25 cellular contexts compared by ENCODE assay signal in the genomic region with DNA sequence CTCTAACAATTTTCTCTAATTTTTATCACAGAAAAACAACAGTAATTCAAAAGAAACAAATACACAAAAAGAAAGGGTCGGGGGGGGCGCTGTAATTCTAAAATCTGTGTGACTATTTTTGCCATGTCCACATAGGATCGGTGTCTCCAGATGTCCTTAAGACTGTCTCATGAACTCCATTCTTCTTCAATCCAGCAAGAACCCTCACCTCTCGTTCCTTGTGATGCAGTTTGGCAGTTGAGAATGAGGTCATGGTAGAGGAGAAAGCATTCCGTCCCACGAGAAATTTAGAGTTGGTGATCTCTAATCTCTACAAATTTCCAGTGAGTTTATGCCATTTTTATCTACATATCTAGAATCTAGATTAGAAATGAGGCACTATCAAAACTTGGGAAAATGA.
"Had no signal": no experiment of that assay in that cellular context is flagged by ENCODE, and none has a peak within 500 bp of the region (broad histone marks: within the 10 kb centered on the region; RNA-seq: fewer than 3 reads in every experiment).

No MANE protein-coding gene starts in this region.

- H3K4me3 ChIP-seq: esophagus muscularis mucosa, gastroesophageal sphincter, heart left ventricle, hepatocyte, lung, psoas muscle, sigmoid colon, spleen, thoracic aorta, tibial nerve, upper lobe of left lung, uterus had no signal

- H3K36me3 ChIP-seq: esophagus muscularis mucosa, gastroesophageal sphincter, heart left ventricle, neutrophil, sigmoid colon, spleen, thoracic aorta, tibial nerve, upper lobe of left lung, uterus had no signal

- H3K9me3 ChIP-seq: esophagus muscularis mucosa, gastroesophageal sphincter, neutrophil, psoas muscle, sigmoid colon, thoracic aorta, tibial nerve, upper lobe of left lung, uterus had no signal

- H3K4me1 ChIP-seq: esophagus muscularis mucosa, foreskin keratinocyte, gastroesophageal sphincter, heart left ventricle, psoas muscle, sigmoid colon, spleen, tibial nerve, uterus had no signal

- H3K27ac Mint-ChIP-seq: memory B cell; natural killer cell; stimulated activated naive B cell treated with anti-CD40 and anti-IgM and Interleukin-4, amounts not matched to agents 10 μg/mL and 1 μg/mL and 100 μg/mL, for 72 hours; stimulated activated naive CD8-positive, alpha-beta T cell treated with anti-CD3 and anti-CD28 coated beads, Interleukin-15, Interleukin-2, amounts not matched to agents 100 ng/mL and 50 ng/mL, for 24 hours had no signal

- H3K79me2 ChIP-seq: hepatocyte had no signal

- H3K4me3 Mint-ChIP-seq: memory B cell; natural killer cell; stimulated activated naive B cell treated with anti-CD40 and anti-IgM and Interleukin-4, amounts not matched to agents 10 μg/mL and 1 μg/mL and 100 μg/mL, for 72 hours; stimulated activated naive CD8-positive, alpha-beta T cell treated with anti-CD3 and anti-CD28 coated beads, Interleukin-15, Interleukin-2, amounts not matched to agents 100 ng/mL and 50 ng/mL, for 24 hours had no signal

- DNase-seq: cerebellar nuclear complex; cortex of kidney; effector CD4-positive, alpha-beta T cell; foreskin keratinocyte; heart left ventricle; kidney; natural killer cell; posterior cingulate gyrus; psoas muscle; right cardiac atrium; sigmoid colon; spleen; stimulated activated CD4-positive, alpha-beta T cell treated with anti-CD3 and anti-CD28 coated beads, Interleukin-2, amount 100 ng/mL, for 48 hours; stimulated activated naive B cell treated with anti-CD40 and anti-IgM and Interleukin-4, amounts not matched to agents 10 μg/mL and 1 μg/mL and 100 μg/mL, for 72 hours; upper lobe of left lung; uterus had no signal

- H3K27me3 Mint-ChIP-seq: stimulated activated naive B cell treated with anti-CD40 and anti-IgM and Interleukin-4, amounts not matched to agents 10 μg/mL and 1 μg/mL and 100 μg/mL, for 72 hours; stimulated activated naive CD8-positive, alpha-beta T cell treated with anti-CD3 and anti-CD28 coated beads, Interleukin-15, Interleukin-2, amounts not matched to agents 100 ng/mL and 50 ng/mL, for 24 hours had no signal

- H3K27ac ChIP-seq: esophagus muscularis mucosa, foreskin keratinocyte, gastroesophageal sphincter, heart left ventricle, hepatocyte, neutrophil, psoas muscle, sigmoid colon, spleen, thoracic aorta, tibial nerve, upper lobe of left lung, uterus had no signal

- H3K27me3 ChIP-seq: esophagus muscularis mucosa, foreskin keratinocyte, gastroesophageal sphincter, hepatocyte, neutrophil, sigmoid colon, spleen, tibial nerve, upper lobe of left lung, uterus had no signal

- FAIRE-seq: kidney had no signal

- H3K36me3 Mint-ChIP-seq: memory B cell; natural killer cell; stimulated activated naive B cell treated with anti-CD40 and anti-IgM and Interleukin-4, amounts not matched to agents 10 μg/mL and 1 μg/mL and 100 μg/mL, for 72 hours had no signal

- H3K4me1 Mint-ChIP-seq: memory B cell; natural killer cell; stimulated activated naive B cell treated with anti-CD40 and anti-IgM and Interleukin-4, amounts not matched to agents 10 μg/mL and 1 μg/mL and 100 μg/mL, for 72 hours had no signal
